12 cellular contexts compared by ENCODE assay signal in genomic region chr19:56071151-56071550, GRCh38. TPM values are rescaled to one million over a fixed set of nuclear protein-coding genes. Genes with fewer than 3 reads are reported as not detected.
DNase-seq lines count a peak whose midpoint lies in the region; ATAC-seq and TF ChIP-seq lines count a peak whose summit lies in the region.
"Had no signal": no experiment of that assay in that cellular context is flagged by ENCODE, and none has a peak within 500 bp of the region (broad histone marks: within the 10 kb centered on the region; RNA-seq: fewer than 3 reads in every experiment).

No MANE protein-coding gene starts in this region.

- TF ChIP-seq CTCF in AG10803 (conservative IDR thresholded peaks at IDR 0.05; ENCODE audit: low read length), result peak; percentile 40
- TF ChIP-seq CTCF in GM13977 (IDR thresholded peaks at IDR 0.05; ENCODE audit: extremely low read depth, insufficient read depth, missing control alignments), result peak; percentile 39
- peak; percentile 40; the same call in 1 of the 2 replicates for TF ChIP-seq CTCF in PC-9 (conservative IDR thresholded peaks at IDR 0.05)
- TF ChIP-seq CTCF in fibroblast of the aortic adventitia (IDR thresholded peaks at IDR 0.05; ENCODE audit: insufficient read depth, low read length), result peak; percentile 24

- H4K20me1 ChIP-seq in PC-9 (ENCODE audit: insufficient read depth), result no peaks in the 10 kb centered on the region

- H3K9me3 ChIP-seq in PC-9 (ENCODE audit: insufficient read depth, low read depth), result no peaks in the 10 kb centered on the region
- H3K9me3 ChIP-seq in CD8-positive, alpha-beta memory T cell (ENCODE audit: low read length), result no peaks in the 10 kb centered on the region
- H3K9me3 ChIP-seq: body of pancreas had no signal

- H3K4me3 Mint-ChIP-seq in CD8-positive, alpha-beta memory T cell, result no peak overlapping the region

- intact Hi-C loops in PC-9 (cut with micrococcal nuclease; ENCODE audit: unreplicated experiment), result loop anchor here (10.0 kb wide), 1 partner anchor 436 kb away; no protein-coding TSS in a partner anchor

- no peaks in the 10 kb centered on the region for H3K36me3 ChIP-seq in PC-9 (ENCODE audit: low read depth)
- H3K36me3 ChIP-seq in CD8-positive, alpha-beta memory T cell (ENCODE audit: insufficient read depth, low read length), result no peaks in the 10 kb centered on the region
- H3K36me3 ChIP-seq: SJSA1 had no signal

- H3F3A ChIP-seq in PC-9 (ENCODE audit: insufficient read depth, low read depth), result no peaks in the 10 kb centered on the region

- in situ Hi-C loops in GM13977 (cut with MboI; ENCODE audit: low pct_unique_long_range_greater_than_20kb, low sequenced_read_pairs, unreplicated experiment), result loop anchor here (10.0 kb wide), 2 partner anchors 94 to 254 kb away; no protein-coding TSS in a partner anchor

- H3K27ac ChIP-seq in PC-9, result no peak overlapping the region
- H3K27ac ChIP-seq in CD8-positive, alpha-beta memory T cell (ENCODE audit: low read depth, low read length), result no peak overlapping the region
- H3K27ac ChIP-seq: body of pancreas, SJSA1 had no signal

- H3K4me1 Mint-ChIP-seq in CD8-positive, alpha-beta memory T cell, result peaks cover 8 to 10% (median 10%) of the 10 kb centered on the region in 3 donors

- CTCF ChIA-PET in PC-9 (lab: Charles Lee), result interaction anchor here (1.1 kb wide), 1 partner anchor 262 kb away, joined by 4 read pairs; no protein-coding TSS in a partner anchor
- CTCF ChIA-PET in CD8-positive, alpha-beta memory T cell (lab: Charles Lee), result interaction anchor here (1.1 kb wide), 1 partner anchor 10 kb away, joined by 4 read pairs; no protein-coding TSS in a partner anchor

- DNase-seq in AG10803 (ENCODE audit: low read depth) (no peak), GM13977 (ENCODE audit: low spot score) (no peak), PC-9 (no peak), fibroblast of the aortic adventitia (ENCODE audit: low read depth) (no peak), NCI-H2107 (lab: John Stamatoyannopoulos, UW) (no peak)
- DNase-seq in CD8-positive, alpha-beta memory T cell, result no peak
- DNase-seq: body of pancreas; stimulated activated CD4-positive, alpha-beta T cell treated with anti-CD3 and anti-CD28 coated beads, Interleukin-12 subunit alpha, Interleukin-12 subunit beta, amount 100 ng/mL, for 4 hours; stimulated activated naive CD4-positive, alpha-beta T cell had no signal

- H3K4me2 ChIP-seq in PC-9, result no peak overlapping the region

- H3K79me2 ChIP-seq in PC-9 (ENCODE audit: low read depth), result no peaks in the 10 kb centered on the region

- peaks cover 20% of the 10 kb centered on the region for H3K27me3 ChIP-seq in PC-9 (ENCODE audit: insufficient read depth, low read depth)
- no peaks in the 10 kb centered on the region for H3K27me3 ChIP-seq in CD8-positive, alpha-beta memory T cell (ENCODE audit: insufficient read depth, low read length, poor library complexity, severe bottlenecking)
- H3K27me3 ChIP-seq: body of pancreas, SJSA1 had no signal

- H3K9me3 Mint-ChIP-seq in CD8-positive, alpha-beta memory T cell, result no peaks in the 10 kb centered on the region

- peaks cover under 1 to 4% of the 10 kb centered on the region in 2 donors for H3K27me3 Mint-ChIP-seq in CD8-positive, alpha-beta memory T cell

- ATAC-seq in GM21423 (IDR thresholded peaks at IDR 0.05; ENCODE audit: unreplicated experiment) (no peak), GM18517 (IDR thresholded peaks at IDR 0.05; ENCODE audit: unreplicated experiment) (no peak)
- ATAC-seq: body of pancreas had no signal

- POLR2A ChIA-PET in PC-9 (lab: Charles Lee; ENCODE audit: unreplicated experiment), result no interaction called here
- POLR2A ChIA-PET in CD8-positive, alpha-beta memory T cell (lab: Charles Lee), result no interaction called here

- no peaks in the 10 kb centered on the region for H3K36me3 Mint-ChIP-seq in CD8-positive, alpha-beta memory T cell

- no TSS peak for BruUV-seq in PC-9 (replicated peaks; lab: Mats Ljungman, UMichigan)

- no peak overlapping the region for H2AFZ ChIP-seq in PC-9

- H3K4me3 ChIP-seq in AG10803 (ENCODE audit: low read length), result no peak overlapping the region
- H3K4me3 ChIP-seq in PC-9, result no peak overlapping the region
- H3K4me3 ChIP-seq in fibroblast of the aortic adventitia (ENCODE audit: low read depth, low read length), result no peak overlapping the region
- H3K4me3 ChIP-seq in CD8-positive, alpha-beta memory T cell (ENCODE audit: low read length), result no peak overlapping the region
- H3K4me3 ChIP-seq: body of pancreas, SJSA1 had no signal

- no peak overlapping the region for H3K27ac Mint-ChIP-seq in CD8-positive, alpha-beta memory T cell

- H3K9me2 ChIP-seq in PC-9 (ENCODE audit: insufficient read depth), result no peaks in the 10 kb centered on the region

- H3K4me1 ChIP-seq in PC-9 (replicated peaks; ENCODE audit: insufficient read depth), result no peaks in the 10 kb centered on the region
- H3K4me1 ChIP-seq in CD8-positive, alpha-beta memory T cell (ENCODE audit: insufficient read depth, low read length), result peaks cover 9% of the 10 kb centered on the region

RNA-seq across cellular contexts. Expression of gene ZNF787, which starts 49.9 kb away (rescaled TPM):
- 51.4 and 51.5 TPM in 2 replicates for total RNA-seq in PC-9 (2021)
- 8.5 and 15.9 TPM in 2 replicates for total RNA-seq in fibroblast of the aortic adventitia (ENCODE audit: low replicate concordance)
- 10 to 100 TPM; 34.7 to 38.7 TPM for total RNA-seq in CD8-positive, alpha-beta memory T cell
- 2.8 TPM for polyA plus RNA-seq in CD8-positive, alpha-beta memory T cell
